8 cellular contexts compared by ENCODE assay signal in the genomic region with DNA sequence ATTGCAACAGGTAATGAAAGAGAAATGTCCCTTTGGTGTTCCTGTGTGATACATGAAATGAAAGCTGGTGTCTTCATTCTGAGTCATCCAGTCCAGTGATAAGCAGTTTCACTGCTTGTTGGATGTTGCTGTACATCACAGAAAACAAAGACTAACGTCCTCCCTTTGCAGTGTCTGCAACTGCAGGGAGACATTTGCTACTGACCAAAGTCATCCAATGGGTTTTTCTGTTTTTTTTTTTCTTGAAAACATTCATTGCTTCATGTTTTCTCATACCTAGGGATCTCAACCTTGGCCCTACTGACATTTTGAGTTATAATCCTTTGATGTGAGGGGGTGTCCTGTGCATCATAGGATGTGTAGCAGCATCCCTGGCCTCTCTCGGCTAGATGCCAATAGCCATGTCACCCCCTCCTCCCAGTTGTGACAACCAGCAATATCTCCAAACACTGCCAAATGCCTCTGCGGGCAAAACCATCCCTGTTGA.
DNase-seq lines count a peak whose midpoint lies in the region; ATAC-seq and TF ChIP-seq lines count a peak whose summit lies in the region.

No MANE protein-coding gene starts in this region.

- no peak overlapping the region for H3K9ac ChIP-seq in MM.1S (ENCODE audit: low read length)
- H3K9ac ChIP-seq in smooth muscle cell (ENCODE audit: low read depth), result no peak overlapping the region
- no peak overlapping the region for H3K9ac ChIP-seq in Karpas-422 (ENCODE audit: low read length)

- H3K27ac ChIP-seq in MM.1S (ENCODE audit: low read length) (peak overlapping the region; percentile 9; the same call in 1 of the 2 replicates), smooth muscle cell (ENCODE audit: low read depth) (no peak overlapping the region), OCI-LY7 (ENCODE audit: low read depth, low read length, poor library complexity, severe bottlenecking) (no peak overlapping the region), Karpas-422 (ENCODE audit: low read length) (no peak overlapping the region)

- intact Hi-C loops in OCI-LY7 (cut with micrococcal nuclease; ENCODE audit: unreplicated experiment), result no loop called here

- H3F3A ChIP-seq in MM.1S (ENCODE audit: insufficient read depth, low read length), result no peaks in the 10 kb centered on the region
- H3F3A ChIP-seq in smooth muscle cell (ENCODE audit: low read depth), result no peaks in the 10 kb centered on the region

- POLR2A ChIA-PET in OCI-LY7 (lab: Charles Lee), result no interaction called here

- peaks cover 32% of the 10 kb centered on the region for H3K4me1 Mint-ChIP-seq in activated T-cell treated with anti-CD3 and anti-CD28 coated beads, Interleukin-2, amount 50 U/mL, for 72 hours (ENCODE audit: low read depth)
- H3K4me1 Mint-ChIP-seq in stimulated activated naive CD8-positive, alpha-beta T cell treated with anti-CD3 and anti-CD28 coated beads, Interleukin-15, amount 100 ng/mL, for 72 hours, result peaks cover 22% of the 10 kb centered on the region

- H3K27me3 Mint-ChIP-seq in activated T-cell treated with anti-CD3 and anti-CD28 coated beads, Interleukin-2, amount 50 U/mL, for 72 hours (ENCODE audit: low read depth), result no peaks in the 10 kb centered on the region
- H3K27me3 Mint-ChIP-seq in stimulated activated naive CD8-positive, alpha-beta T cell treated with anti-CD3 and anti-CD28 coated beads, Interleukin-15, amount 100 ng/mL, for 72 hours, result no peaks in the 10 kb centered on the region

- H3K36me3 ChIP-seq in MM.1S (replicated peaks; ENCODE audit: insufficient read depth, low read length) (no peaks in the 10 kb centered on the region), smooth muscle cell (ENCODE audit: low read depth) (no peaks in the 10 kb centered on the region), OCI-LY7 (ENCODE audit: insufficient read depth, low read length) (no peaks in the 10 kb centered on the region), Karpas-422 (ENCODE audit: insufficient read depth, low read length) (no peaks in the 10 kb centered on the region)

- H3K4me3 ChIP-seq in MM.1S (ENCODE audit: low read length), result no peak overlapping the region
- H3K4me3 ChIP-seq in smooth muscle cell, result no peak overlapping the region
- no peak overlapping the region for H3K4me3 ChIP-seq in OCI-LY7 (ENCODE audit: low read depth, low read length, poor library complexity, severe bottlenecking)
- H3K4me3 ChIP-seq in Karpas-422 (ENCODE audit: low read length), result no peak overlapping the region

- TF ChIP-seq CTCF in MM.1S (IDR thresholded peaks at IDR 0.05; ENCODE audit: low read length) (no peak), smooth muscle cell (IDR thresholded peaks at IDR 0.05; ENCODE audit: borderline replicate concordance, insufficient read depth, poor library complexity, severe bottlenecking) (no peak), OCI-LY7 (conservative IDR thresholded peaks at IDR 0.05; ENCODE audit: low read length) (no peak)

- H2AFZ ChIP-seq in MM.1S (ENCODE audit: low read length) (no peak overlapping the region), smooth muscle cell (ENCODE audit: low read depth) (no peak overlapping the region), OCI-LY7 (ENCODE audit: low read length) (no peak overlapping the region), Karpas-422 (ENCODE audit: low read length) (no peak overlapping the region)

- H3K9me3 Mint-ChIP-seq in activated T-cell treated with anti-CD3 and anti-CD28 coated beads, Interleukin-2, amount 50 U/mL, for 72 hours, result no peaks in the 10 kb centered on the region
- no peaks in the 10 kb centered on the region for H3K9me3 Mint-ChIP-seq in stimulated activated naive CD8-positive, alpha-beta T cell treated with anti-CD3 and anti-CD28 coated beads, Interleukin-15, amount 100 ng/mL, for 72 hours

- H3K4me2 ChIP-seq in MM.1S (ENCODE audit: low read depth, low read length) (no peak overlapping the region), smooth muscle cell (no peak overlapping the region), OCI-LY7 (ENCODE audit: low read length) (no peak overlapping the region), Karpas-422 (ENCODE audit: low read depth, low read length, poor library complexity, severe bottlenecking) (no peak overlapping the region)

- ATAC-seq in activated T-cell treated with anti-CD3 and anti-CD28 coated beads, Interleukin-2, amount 50 U/mL, for 72 hours (replicated peaks in 1 of 2), result peak; percentile 86 to 91
- ATAC-seq in HG02763 (IDR thresholded peaks at IDR 0.05; ENCODE audit: unreplicated experiment), result peak; percentile 76
- peak; percentile 89 for ATAC-seq in stimulated activated naive CD8-positive, alpha-beta T cell treated with anti-CD3 and anti-CD28 coated beads, Interleukin-15, amount 100 ng/mL, for 72 hours

- no peaks in the 10 kb centered on the region for H3K36me3 Mint-ChIP-seq in activated T-cell treated with anti-CD3 and anti-CD28 coated beads, Interleukin-2, amount 50 U/mL, for 72 hours (ENCODE audit: insufficient read depth in 2 of 2)

- peak; percentile 12 to 16 for DNase-seq in activated T-cell treated with anti-CD3 and anti-CD28 coated beads, Interleukin-2, amount 50 U/mL, for 72 hours
- no peak for DNase-seq in activated T-cell treated with anti-CD3 and anti-CD28 coated beads, Interleukin-2, amount 50 U/mL, for 48 hours
- DNase-seq in MM.1S (peak; percentile 63), smooth muscle cell (lab: John Stamatoyannopoulos, UW; ENCODE audit: unreplicated experiment) (no peak), OCI-LY7 (ENCODE audit: low spot score) (no peak), Karpas-422 (no peak)
- DNase-seq in stimulated activated naive CD8-positive, alpha-beta T cell treated with anti-CD3 and anti-CD28 coated beads, Interleukin-15, amount 100 ng/mL, for 72 hours, result no peak

- H3K9me3 ChIP-seq in MM.1S (replicated peaks; ENCODE audit: insufficient read depth, low read length) (no peaks in the 10 kb centered on the region), smooth muscle cell (replicated peaks; ENCODE audit: low read depth) (no peaks in the 10 kb centered on the region), OCI-LY7 (ENCODE audit: low read length) (no peaks in the 10 kb centered on the region), Karpas-422 (ENCODE audit: low read length) (no peaks in the 10 kb centered on the region)

- H3K79me2 ChIP-seq in MM.1S (ENCODE audit: low read length), result no peaks in the 10 kb centered on the region
- no peaks in the 10 kb centered on the region for H3K79me2 ChIP-seq in smooth muscle cell (ENCODE audit: low read depth)
- no peaks in the 10 kb centered on the region for H3K79me2 ChIP-seq in OCI-LY7 (ENCODE audit: insufficient read depth, low read depth, low read length)
- H3K79me2 ChIP-seq in Karpas-422 (ENCODE audit: low read length), result no peaks in the 10 kb centered on the region

- 57% methylated on average over 3 of the region's 3 CpGs for WGBS in smooth muscle cell (ENCODE audit: low lambda C conversion rate)

- peak overlapping the region; percentile 86 for H3K27ac Mint-ChIP-seq in activated T-cell treated with anti-CD3 and anti-CD28 coated beads, Interleukin-2, amount 50 U/mL, for 72 hours
- H3K27ac Mint-ChIP-seq in stimulated activated naive CD8-positive, alpha-beta T cell treated with anti-CD3 and anti-CD28 coated beads, Interleukin-15, amount 100 ng/mL, for 72 hours, result peak overlapping the region in 1 of 2 donors; percentile 79

- H3K9me2 ChIP-seq in MM.1S (replicated peaks; ENCODE audit: insufficient read depth, low read length) (no peaks in the 10 kb centered on the region), OCI-LY7 (ENCODE audit: insufficient read depth, low read length) (no peaks in the 10 kb centered on the region), Karpas-422 (replicated peaks; ENCODE audit: insufficient read depth, low read length) (no peaks in the 10 kb centered on the region)

- H3K4me1 ChIP-seq in MM.1S (ENCODE audit: low read length) (peaks cover 13% of the 10 kb centered on the region), smooth muscle cell (ENCODE audit: low read depth) (peaks cover 11% of the 10 kb centered on the region), OCI-LY7 (ENCODE audit: insufficient read depth, low read length, poor library complexity, severe bottlenecking) (no peaks in the 10 kb centered on the region), Karpas-422 (ENCODE audit: low read length) (peaks cover 14% of the 10 kb centered on the region)

- no peaks in the 10 kb centered on the region for H4K20me1 ChIP-seq in MM.1S (ENCODE audit: insufficient read depth, low read length)
- no peaks in the 10 kb centered on the region for H4K20me1 ChIP-seq in smooth muscle cell (ENCODE audit: low read depth)
- H4K20me1 ChIP-seq in OCI-LY7 (ENCODE audit: insufficient read depth, low read length), result no peaks in the 10 kb centered on the region
- no peaks in the 10 kb centered on the region for H4K20me1 ChIP-seq in Karpas-422 (ENCODE audit: insufficient read depth, low read depth, low read length)

- H3K27me3 ChIP-seq in MM.1S (replicated peaks; ENCODE audit: insufficient read depth, low read length) (no peaks in the 10 kb centered on the region), smooth muscle cell (ENCODE audit: low read depth) (no peaks in the 10 kb centered on the region), Karpas-422 (ENCODE audit: low read length) (no peaks in the 10 kb centered on the region)

- CTCF ChIA-PET in OCI-LY7 (lab: Charles Lee; ENCODE audit: unreplicated experiment), result no interaction called here

- H3K4me3 Mint-ChIP-seq in activated T-cell treated with anti-CD3 and anti-CD28 coated beads, Interleukin-2, amount 50 U/mL, for 72 hours, result peak overlapping the region in 1 of 2 donors; percentile 64
- no peak overlapping the region for H3K4me3 Mint-ChIP-seq in stimulated activated naive CD8-positive, alpha-beta T cell treated with anti-CD3 and anti-CD28 coated beads, Interleukin-15, amount 100 ng/mL, for 72 hours

- BruUV-seq in OCI-LY7 (replicated peaks; lab: Mats Ljungman, UMichigan), result no TSS peak

Comparison
In these comparisons a context has a peak if more than half of its experiments do, and no peak if none do; other contexts are left out.
1. DNase-seq: peak in activated T-cell treated with anti-CD3 and anti-CD28 coated beads, Interleukin-2, amount 50 U/mL, for 72 hours (2 of 2) and MM.1S (single experiment); none in activated T-cell treated with anti-CD3 and anti-CD28 coated beads, Interleukin-2, amount 50 U/mL, for 48 hours (0 of 2), stimulated activated naive CD8-positive, alpha-beta T cell treated with anti-CD3 and anti-CD28 coated beads, Interleukin-15, amount 100 ng/mL, for 72 hours (0 of 2), smooth muscle cell (single experiment), OCI-LY7 (single experiment) and Karpas-422 (single experiment).
2. Peak in every context shown above with its lines, with median percentiles within 50 percentile points of each other: ATAC-seq.